In the genomic region with DNA sequence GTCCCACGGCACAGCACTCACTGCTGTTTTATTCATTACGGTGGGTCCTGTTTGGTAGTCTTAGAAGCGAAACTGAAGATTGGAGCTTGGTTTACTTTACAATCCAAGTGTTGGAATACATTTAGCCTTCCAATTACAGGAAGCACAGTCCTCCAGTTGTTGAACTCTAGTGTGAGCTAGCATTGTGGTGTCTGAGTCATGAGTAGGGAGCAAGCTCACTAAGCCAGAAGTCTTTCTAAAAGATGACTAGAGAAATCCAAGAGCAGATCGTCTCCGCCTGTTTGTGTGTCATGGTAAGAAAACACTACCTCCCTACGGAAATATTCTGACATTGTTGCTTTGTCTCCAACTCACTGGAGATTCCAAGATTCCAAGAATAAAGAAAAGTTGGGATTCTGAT, we compare ENCODE assay signal across 11 cellular contexts. TPM values are rescaled to one million over a fixed set of nuclear protein-coding genes. Genes with fewer than 3 reads are reported as not detected.
DNase-seq lines count a peak whose midpoint lies in the region; FAIRE-seq and TF ChIP-seq lines count a peak whose summit lies in the region.
"Had no signal": no experiment of that assay in that cellular context is flagged by ENCODE, and none has a peak within 500 bp of the region (broad histone marks: within the 10 kb centered on the region; RNA-seq: fewer than 3 reads in every experiment).

No MANE protein-coding gene starts in this region.

- no peaks in the 10 kb centered on the region for H3K9me3 ChIP-seq in skeletal muscle satellite cell (replicated peaks; ENCODE audit: low read length)
- H3K9me3 ChIP-seq: pancreas, transverse colon had no signal

- peaks cover 2% of the 10 kb centered on the region for H3K27me3 ChIP-seq in skeletal muscle satellite cell (ENCODE audit: control insufficient read depth, insufficient read depth, low read length)
- H3K27me3 ChIP-seq: pancreas had no signal

- peaks cover 12% of the 10 kb centered on the region for H3K4me1 ChIP-seq in skeletal muscle satellite cell (ENCODE audit: control insufficient read depth, insufficient read depth, low read length)
- H3K4me1 ChIP-seq: pancreas, transverse colon had no signal

- no peak for TF ChIP-seq CTCF in D721Med (IDR thresholded peaks at IDR 0.05; ENCODE audit: insufficient read depth, missing control alignments)

- peak overlapping the region; percentile 12 for H3K9ac ChIP-seq in skeletal muscle satellite cell (ENCODE audit: low read depth, low read length)

- peak overlapping the region; percentile 33 for H3K4me2 ChIP-seq in skeletal muscle satellite cell (ENCODE audit: low read length)

- H3K4me3 ChIP-seq in skeletal muscle satellite cell (ENCODE audit: low read length), result no peak overlapping the region
- H3K4me3 ChIP-seq: pancreas, transverse colon had no signal

- no peaks in the 10 kb centered on the region for H3K36me3 ChIP-seq in skeletal muscle satellite cell (ENCODE audit: insufficient read depth, low read length)
- H3K36me3 ChIP-seq: pancreas, transverse colon had no signal

- DNase-seq in HS-5 (ENCODE audit: low read depth) (peak; percentile 9), amniotic epithelial cell (ENCODE audit: low read depth) (peak; percentile 73), foreskin melanocyte (peak; percentile 55), nucleus accumbens (lab: John Stamatoyannopoulos, UW) (no peak), D721Med (ENCODE audit: insufficient read length, low spot score) (no peak), H54 (ENCODE audit: insufficient read length, low spot score) (no peak)
- DNase-seq: NCI-H2029, pancreas, RPMI8226, transverse colon had no signal

- no peak for TF ChIP-seq POLR2A in H54 (IDR thresholded peaks at IDR 0.05; ENCODE audit: low read depth, low read length)

- FAIRE-seq in D721Med (lab: Jason Lieb, UNC) (no peak), H54 (lab: Jason Lieb, UNC) (no peak)
- FAIRE-seq: pancreas had no signal

RNA-seq across cellular contexts. Expression of a gene that starts 10.1 kb away (rescaled TPM):
- total RNA-seq in skeletal muscle satellite cell (2012; rRNA removed), result 0.51 and 8.7 TPM in 2 replicates
- total RNA-seq: transverse colon had no signal

Comparison
In these comparisons a context has a peak if more than half of its experiments do, and no peak if none do; other contexts are left out.
1. DNase-seq: peak in HS-5 (single experiment), amniotic epithelial cell (single experiment) and foreskin melanocyte (single experiment); none in nucleus accumbens (0 of 56), D721Med (single experiment) and H54 (single experiment).